In the genomic region with DNA sequence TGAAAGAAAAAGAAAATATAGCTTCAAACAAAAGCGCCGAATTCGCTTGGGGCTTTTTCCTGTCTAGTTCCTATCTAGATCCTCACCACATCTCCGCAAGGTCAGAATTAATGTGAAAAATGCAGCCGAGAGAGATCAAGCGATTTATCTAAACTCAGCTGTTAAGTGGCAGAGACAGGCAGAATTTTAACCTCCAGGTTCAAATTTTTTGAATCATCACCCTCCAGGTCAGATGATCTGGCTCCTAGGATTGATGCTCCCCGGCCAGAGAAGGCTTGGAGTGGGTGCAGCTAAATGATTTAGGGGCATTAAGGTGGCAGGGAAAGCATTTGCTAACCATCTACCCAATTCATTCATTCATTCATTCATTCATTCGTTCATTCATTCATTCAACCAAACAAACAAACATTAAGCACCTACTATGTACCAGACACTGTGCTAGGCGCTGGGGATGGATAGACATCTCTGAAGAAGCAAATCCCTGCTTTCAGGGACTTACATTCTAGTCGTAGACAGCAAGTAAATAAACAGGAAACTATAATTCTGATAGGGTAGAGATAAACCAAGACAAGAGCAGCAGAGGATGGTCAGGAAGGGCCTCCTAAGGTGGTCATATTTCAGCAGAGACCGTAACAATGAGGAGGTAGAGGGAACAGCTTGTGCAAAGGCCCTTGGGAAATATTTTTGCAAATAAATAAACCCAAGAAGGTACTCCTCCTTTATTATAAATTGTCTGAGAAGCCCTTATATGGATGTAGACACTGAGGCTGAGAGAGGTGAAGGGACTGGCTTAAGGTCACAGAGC, we compare ENCODE assay signal across 8 cellular contexts. TPM values are rescaled to one million over a fixed set of nuclear protein-coding genes. Genes with fewer than 3 reads are reported as not detected.
A peak's percentile ranks its signal among the peaks of the same experiment; 100 is the strongest.
DNase-seq lines count a peak whose midpoint lies in the region; TF ChIP-seq lines count a peak whose summit lies in the region.

No MANE protein-coding gene starts in this region.

- peak overlapping the region; percentile 68 for H3K9ac ChIP-seq in trophoblast cell (ENCODE audit: low read length)

- TF ChIP-seq CTCF in Peyer's patch (IDR thresholded peaks at IDR 0.05): no peak
- TF ChIP-seq CTCF in epithelial cell of proximal tubule (conservative IDR thresholded peaks at IDR 0.05; ENCODE audit: low read depth, low read length): no peak
- no peak for TF ChIP-seq CTCF in GM10266 (IDR thresholded peaks at IDR 0.05; ENCODE audit: control insufficient read depth, insufficient read depth, low read depth, missing control alignments)

- H2BK12ac ChIP-seq in trophoblast cell (ENCODE audit: low read length): no peak overlapping the region

- H2BK120ac ChIP-seq in trophoblast cell (ENCODE audit: insufficient read depth, low read length, poor library complexity): no peak overlapping the region

- H3K4me2 ChIP-seq in trophoblast cell (ENCODE audit: low read length): peak overlapping the region; percentile 79

- H2AFZ ChIP-seq in trophoblast cell (ENCODE audit: insufficient read depth, low read length, poor library complexity): peak overlapping the region; percentile 53

- no peaks in the 10 kb centered on the region for H3K9me3 ChIP-seq in Peyer's patch
- H3K9me3 ChIP-seq in trophoblast cell (ENCODE audit: insufficient read depth, low read depth, low read length): no peaks in the 10 kb centered on the region

- peak overlapping the region; percentile 91 to 99 (median 95) for H3K27ac ChIP-seq in Peyer's patch
- H3K27ac ChIP-seq in trophoblast cell (ENCODE audit: low read depth, low read length): peak overlapping the region; percentile 92

- H3K36me3 ChIP-seq in Peyer's patch (no peaks in the 10 kb centered on the region), trophoblast cell (ENCODE audit: control insufficient read depth in 1 of 2, insufficient read depth in 2 of 2, low read length in 2 of 2) (peaks cover 0 to 5% of the 10 kb centered on the region in 2 experiments)

- in situ Hi-C loops in KBM-7 (cut with MboI; ENCODE audit: low pct_unique_long_range_greater_than_20kb, low sequenced_read_pairs): no loop called here

- peak overlapping the region; percentile 23 for H4K91ac ChIP-seq in trophoblast cell (ENCODE audit: low read depth, low read length)

- peak overlapping the region; percentile 53 for H2BK5ac ChIP-seq in trophoblast cell (ENCODE audit: low read depth, low read length, poor library complexity)

- TF ChIP-seq POLR2A in Peyer's patch (IDR thresholded peaks at IDR 0.05): no peak

- peak overlapping the region; percentile 25 for H3K14ac ChIP-seq in trophoblast cell (ENCODE audit: low read length)

- H3K79me1 ChIP-seq in trophoblast cell (ENCODE audit: low read length): peaks cover 21% of the 10 kb centered on the region

- H2AK5ac ChIP-seq in trophoblast cell (ENCODE audit: low read length): no peak overlapping the region

- H3K18ac ChIP-seq in trophoblast cell (ENCODE audit: low read length): peak overlapping the region; percentile 18

- H3K27me3 ChIP-seq in Peyer's patch (no peaks in the 10 kb centered on the region), trophoblast cell (ENCODE audit: insufficient read depth, low read length) (no peaks in the 10 kb centered on the region)

- H3K4me3 ChIP-seq in GM08714 (ENCODE audit: low read length) (peak overlapping the region; percentile 84), Peyer's patch (peak overlapping the region; percentile 81 to 98 (median 94)), epithelial cell of proximal tubule (ENCODE audit: low read depth, low read length) (peak overlapping the region; percentile 88), trophoblast cell (ENCODE audit: low read depth, low read length) (peak overlapping the region; percentile 93)

- H3K4ac ChIP-seq in trophoblast cell (ENCODE audit: low read depth, low read length): no peak overlapping the region

- DNase-seq in Peyer's patch (no peak), epithelial cell of proximal tubule (ENCODE audit: low read depth) (no peak), trophoblast cell (peak in 1 of 2 donors; percentile 85), globus pallidus (ENCODE audit: low spot score) (no peak), GM10266 (ENCODE audit: extremely low spot score) (no peak), KBM-7 (no peak), NCI-H2081 treated with DMSO at 0.1 percent for 48 hours (lab: John Stamatoyannopoulos, UW) (no peak)

- H3K79me2 ChIP-seq in trophoblast cell (ENCODE audit: control insufficient read depth, insufficient read depth, low read length, poor library complexity): peaks cover 23% of the 10 kb centered on the region

- H4K8ac ChIP-seq in trophoblast cell (ENCODE audit: low read depth, low read length): peak overlapping the region; percentile 82

- peaks cover 19 to 58% (median 28%) of the 10 kb centered on the region in 4 donors for H3K4me1 ChIP-seq in Peyer's patch
- peaks cover 21 to 35% of the 10 kb centered on the region in 2 experiments for H3K4me1 ChIP-seq in trophoblast cell (ENCODE audit: control insufficient read depth in 1 of 2, insufficient read depth in 2 of 2, low read length in 2 of 2)

- no CpG with 5 or more reads among the region's 11 CpGs for WGBS in trophoblast cell (ENCODE audit: extremely low coverage, insufficient coverage, insufficient read length)

- peak overlapping the region; percentile 71 for H4K12ac ChIP-seq in trophoblast cell (ENCODE audit: low read depth, low read length)

- no peak overlapping the region for H3K23ac ChIP-seq in trophoblast cell (ENCODE audit: low read length)

RNA-seq across cellular contexts. Expression of a gene that starts 0.7 kb away (rescaled TPM):
- total RNA-seq in Peyer's patch: 100 to 1,000 TPM in 3 of 4 donors, 10 to 100 TPM in 1; 94.4 to 111 (median 105) TPM
- total RNA-seq in epithelial cell of proximal tubule: 109 and 112 TPM in 2 replicates
- 238 and 250 TPM in 2 replicates for polyA plus RNA-seq in trophoblast cell (2013)

RNA-seq across cellular contexts. Expression of a gene that starts 39.9 kb away (rescaled TPM):
- total RNA-seq in Peyer's patch (10 to 100 TPM; 13.2 to 34.3 (median 24.5) TPM), epithelial cell of proximal tubule (43.2 and 46.6 TPM in 2 replicates)
- 132 and 134 TPM in 2 replicates for polyA plus RNA-seq in trophoblast cell (2013)
